8 cellular contexts compared by ENCODE assay signal in genomic region chr13:29847501-29847983, GRCh38. TPM values are rescaled to one million over a fixed set of nuclear protein-coding genes. Genes with fewer than 3 reads are reported as not detected.
DNase-seq lines count a peak whose midpoint lies in the region; ATAC-seq and TF ChIP-seq lines count a peak whose summit lies in the region.

No MANE protein-coding gene starts in this region.

- H3K27me3 ChIP-seq in BLaER1 (no peaks in the 10 kb centered on the region), parathyroid adenoma (ENCODE audit: control insufficient read depth, insufficient read depth, low read length) (no peaks in the 10 kb centered on the region)

- POLR2A ChIA-PET in HEK293 (lab: Yijun Ruan, JAX) = interaction anchor here (0.5 kb wide), 1 partner anchor 1241 kb away, joined by 3 read pairs; no protein-coding TSS in a partner anchor

- ATAC-seq in GM21529 (IDR thresholded peaks at IDR 0.05; ENCODE audit: unreplicated experiment) = no peak
- ATAC-seq in GM18505 (IDR thresholded peaks at IDR 0.05; ENCODE audit: unreplicated experiment) = no peak
- no peak for ATAC-seq in GM21367 (IDR thresholded peaks at IDR 0.05; ENCODE audit: unreplicated experiment)

- peaks cover 26% of the 10 kb centered on the region for H3K4me1 ChIP-seq in BLaER1
- H3K4me1 ChIP-seq in HEK293 (ENCODE audit: control insufficient read depth, insufficient read depth, low read length) = peaks cover 11% of the 10 kb centered on the region
- peaks cover 2% of the 10 kb centered on the region for H3K4me1 ChIP-seq in parathyroid adenoma

- no peaks in the 10 kb centered on the region for H3K9me3 ChIP-seq in BLaER1
- H3K9me3 ChIP-seq in HEK293 (ENCODE audit: control insufficient read depth, insufficient read depth, low read depth, low read length) = no peaks in the 10 kb centered on the region
- H3K9me3 ChIP-seq in parathyroid adenoma (ENCODE audit: control insufficient read depth, low read length) = no peaks in the 10 kb centered on the region

- H3K9ac ChIP-seq in BLaER1 (peak overlapping the region; percentile 75), parathyroid adenoma (no peak overlapping the region)

- H3K36me3 ChIP-seq in BLaER1 = no peaks in the 10 kb centered on the region
- no peaks in the 10 kb centered on the region for H3K36me3 ChIP-seq in HEK293 (ENCODE audit: control insufficient read depth in 2 of 2, insufficient read depth in 1 of 2, low read length in 2 of 2)
- no peaks in the 10 kb centered on the region for H3K36me3 ChIP-seq in parathyroid adenoma (ENCODE audit: control insufficient read depth, insufficient read depth, low read length)

- H2AFZ ChIP-seq in parathyroid adenoma = peak overlapping the region; percentile 57

- H3K27ac ChIP-seq in BLaER1 = peak overlapping the region; percentile 62
- peak overlapping the region; percentile 20; the same call in 1 of the 2 replicates for H3K27ac ChIP-seq in HEK293 (ENCODE audit: extremely low read depth, low read depth, low read length)
- peak overlapping the region; percentile 96 for H3K27ac ChIP-seq in VCaP
- H3K27ac ChIP-seq in parathyroid adenoma = peak overlapping the region; percentile 58

- peaks cover 44% of the 10 kb centered on the region for H4K20me1 ChIP-seq in BLaER1

- no peak for TF ChIP-seq POLR2A in GM18505 (IDR thresholded peaks at IDR 0.05; ENCODE audit: borderline replicate concordance, extremely low read depth, insufficient read depth, insufficient read length)

- peak; percentile 69 for DNase-seq in fibroblast of villous mesenchyme (ENCODE audit: low read depth)

- H3K4me3 ChIP-seq in BLaER1 = peak overlapping the region; percentile 97
- peak overlapping the region; percentile 54 for H3K4me3 ChIP-seq in HEK293 (ENCODE audit: low read depth, low read length)
- peak overlapping the region; percentile 61 for H3K4me3 ChIP-seq in fibroblast of villous mesenchyme (ENCODE audit: low read depth, low read length)
- peak overlapping the region; percentile 42 for H3K4me3 ChIP-seq in parathyroid adenoma (ENCODE audit: low read depth, low read length)

- H3K79me2 ChIP-seq in parathyroid adenoma = peaks cover 5% of the 10 kb centered on the region

- CTCF ChIA-PET in HEK293 (lab: Yijun Ruan, JAX) = interaction anchor here (0.7 to 1.5 kb wide), 3 partner anchors 77 to 340 kb away, joined by 3 to 6 read pairs (median 4); no protein-coding TSS in a partner anchor

- TF ChIP-seq CTCF in HEK293 (tag by site-specific recombination; IDR thresholded peaks at IDR 0.05) (no peak), VCaP (conservative IDR thresholded peaks at IDR 0.05) (no peak), fibroblast of villous mesenchyme (IDR thresholded peaks at IDR 0.05; ENCODE audit: insufficient read depth, low read depth, low read length) (no peak), parathyroid adenoma (IDR thresholded peaks at IDR 0.05) (no peak)

- H3K4me2 ChIP-seq in BLaER1 = peak overlapping the region; percentile 89
- peak overlapping the region; percentile 59 for H3K4me2 ChIP-seq in parathyroid adenoma (ENCODE audit: low read length)

TF ChIP-seq in HEK293, 187 proteins besides CTCF, POLR2A, EP300 and RAD21 (continues in another document):
- TF ChIP-seq ZNF280D (tag by site-specific recombination; IDR thresholded peaks at IDR 0.05) = no peak
- TF ChIP-seq ZNF311 (tag by site-specific recombination; IDR thresholded peaks at IDR 0.05; ENCODE audit: borderline replicate concordance) = no peak
- no peak for TF ChIP-seq ZNF660 (tag by site-specific recombination; IDR thresholded peaks at IDR 0.05)
- no peak for TF ChIP-seq ZNF580 (tag by site-specific recombination; IDR thresholded peaks at IDR 0.05)
- no peak for TF ChIP-seq KLF10 (tag by site-specific recombination; IDR thresholded peaks at IDR 0.05)
- TF ChIP-seq ZNF701 (tag by site-specific recombination; IDR thresholded peaks at IDR 0.05) = no peak
- TF ChIP-seq ZBTB49 (tag by site-specific recombination; IDR thresholded peaks at IDR 0.05; ENCODE audit: low read depth) = no peak
- no peak for TF ChIP-seq SETDB1 (IDR thresholded peaks at IDR 0.05; ENCODE audit: insufficient read length, low read length)
- peak; percentile 78 for TF ChIP-seq FEZF1 (tag by site-specific recombination; IDR thresholded peaks at IDR 0.05)
- no peak for TF ChIP-seq ZSCAN4 (tag by site-specific recombination; IDR thresholded peaks at IDR 0.05)
- TF ChIP-seq ZBTB17 (tag by site-specific recombination; IDR thresholded peaks at IDR 0.05) = peak; percentile 39; the same call in 1 of the 2 replicates
- TF ChIP-seq HOXA7 (CRISPR knock-in tag; IDR thresholded peaks at IDR 0.05; ENCODE audit: borderline replicate concordance) = no peak
- TF ChIP-seq ZNF416 (tag by site-specific recombination; IDR thresholded peaks at IDR 0.05) = no peak
- no peak for TF ChIP-seq ZNF394 (tag by site-specific recombination; IDR thresholded peaks at IDR 0.05; ENCODE audit: borderline replicate concordance)
- TF ChIP-seq ZNF221 (tag by site-specific recombination; IDR thresholded peaks at IDR 0.05; ENCODE audit: borderline replicate concordance) = no peak
- TF ChIP-seq ZNF114 (tag by site-specific recombination; IDR thresholded peaks at IDR 0.05) = no peak
- TF ChIP-seq ZNF791 (tag by site-specific recombination; IDR thresholded peaks at IDR 0.05) = no peak
- TF ChIP-seq ZNF404 (tag by site-specific recombination; IDR thresholded peaks at IDR 0.05) = no peak
- 0 out of 2 replicates have a peak, but pooled peaks have one; percentile 6 for TF ChIP-seq PRDM6 (tag by site-specific recombination; IDR thresholded peaks at IDR 0.05)
- no peak for TF ChIP-seq SCRT2 (tag by site-specific recombination; IDR thresholded peaks at IDR 0.05)
- no peak for TF ChIP-seq ZNF324 (tag by site-specific recombination; IDR thresholded peaks at IDR 0.05)

RNA-seq across cellular contexts. Expression of gene UBL3, which starts 2.9 kb away (rescaled TPM):
- total RNA-seq in fibroblast of villous mesenchyme = 29.0 and 44.9 TPM in 2 replicates

Comparison
In these comparisons a context has a peak if more than half of its experiments do, and no peak if none do; other contexts are left out.
1. H3K27ac ChIP-seq: peak in every context shown above with its lines; median percentile 96 in VCaP; 62 in BLaER1; 58 in parathyroid adenoma; 20 in HEK293.
2. H3K4me3 ChIP-seq: peak in every context shown above with its lines; median percentile 97 in BLaER1; 61 in fibroblast of villous mesenchyme; 54 in HEK293; 42 in parathyroid adenoma.